In the genomic region with DNA sequence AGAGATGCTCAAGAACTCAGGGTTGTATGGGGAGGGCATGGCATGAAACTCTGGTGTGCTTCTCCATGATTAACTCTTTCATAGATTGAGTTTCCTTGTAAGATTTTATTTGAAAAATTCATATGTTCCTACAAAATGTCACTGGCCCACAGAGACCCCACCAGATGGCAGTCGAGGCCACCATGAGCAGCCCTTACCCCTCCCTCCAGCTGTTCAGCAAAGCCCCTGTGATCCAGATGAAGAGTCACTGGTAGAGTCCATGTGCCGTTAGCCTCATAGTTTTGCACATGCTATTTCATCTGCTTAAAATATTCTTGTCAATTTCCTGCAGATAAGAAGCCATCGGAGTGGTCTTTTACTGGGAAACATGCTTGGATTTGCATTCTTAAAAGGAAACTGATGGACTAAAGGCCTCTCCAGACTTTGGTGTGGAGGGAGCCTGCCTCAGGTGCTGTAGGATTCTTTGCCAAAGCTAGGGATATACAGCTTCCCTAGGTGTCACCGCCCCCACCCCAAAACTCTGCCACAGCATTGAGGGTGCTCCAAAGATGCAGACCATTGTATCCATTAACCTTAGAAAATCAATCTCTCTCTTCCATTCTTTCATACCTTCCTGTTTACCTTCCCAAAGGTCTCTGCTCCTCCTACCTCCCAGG, we compare ENCODE assay signal across 8 cellular contexts. TPM values are rescaled to one million over a fixed set of nuclear protein-coding genes. Genes with fewer than 3 reads are reported as not detected.
DNase-seq lines count a peak whose midpoint lies in the region; TF ChIP-seq lines count a peak whose summit lies in the region.

No MANE protein-coding gene starts in this region.

- no peaks in the 10 kb centered on the region for H3K9me3 ChIP-seq in osteoblast (ENCODE audit: low read depth, low read length)

- in situ Hi-C loops in brain microvascular endothelial cell (cut with HindIII; ENCODE audit: low pct_ligation_motif_present, low sequenced_read_pairs): no loop called here

- no peak overlapping the region for H2AFZ ChIP-seq in osteoblast (ENCODE audit: low read length)

- H3K27me3 ChIP-seq in brain microvascular endothelial cell (replicated peaks) (no peaks in the 10 kb centered on the region), osteoblast (ENCODE audit: insufficient read depth, low read length) (peaks cover 8% of the 10 kb centered on the region)

- H3K4me2 ChIP-seq in osteoblast (ENCODE audit: insufficient read depth, low read length): no peak overlapping the region

- H3K27ac ChIP-seq in brain microvascular endothelial cell: no peak overlapping the region
- H3K27ac ChIP-seq in osteoblast (ENCODE audit: low read depth, low read length): no peak overlapping the region

- H3K4me3 ChIP-seq in brain microvascular endothelial cell (ENCODE audit: low read depth, low read length): no peak overlapping the region
- no peak overlapping the region for H3K4me3 ChIP-seq in osteoblast (ENCODE audit: insufficient read depth, low read length)

- no peaks in the 10 kb centered on the region for H3K4me1 ChIP-seq in osteoblast (ENCODE audit: insufficient read depth, low read length)

- no peaks in the 10 kb centered on the region for H3K36me3 ChIP-seq in brain microvascular endothelial cell (replicated peaks)
- H3K36me3 ChIP-seq in osteoblast (ENCODE audit: insufficient read depth, low read length): no peaks in the 10 kb centered on the region

- no peaks in the 10 kb centered on the region for H3K79me2 ChIP-seq in osteoblast (ENCODE audit: insufficient read depth, low read length)

- DNase-seq in NCI-H524 (lab: John Stamatoyannopoulos, UW): peak; percentile 32 to 60
- no peak for DNase-seq in NCI-H524 treated with DMSO at 0.1 percent for 48 hours (lab: John Stamatoyannopoulos, UW)
- DNase-seq in M059J (ENCODE audit: low read depth): peak; percentile 13
- peak; percentile 21 for DNase-seq in brain microvascular endothelial cell
- DNase-seq in osteoblast (ENCODE audit: insufficient read length, low spot score, missing footprints): no peak
- no peak for DNase-seq in SHP77 treated with DMSO at 0.1 percent for 48 hours (lab: John Stamatoyannopoulos, UW)
- DNase-seq in T-helper 2 cell: no peak
- no peak for DNase-seq in NCI-H774 (lab: John Stamatoyannopoulos, UW)

- TF ChIP-seq CTCF in brain microvascular endothelial cell (IDR thresholded peaks at IDR 0.05; ENCODE audit: low read depth, low read length, missing control alignments): peak; percentile 74
- peak; percentile 43 for TF ChIP-seq CTCF in osteoblast (IDR thresholded peaks at IDR 0.05; ENCODE audit: extremely low read depth, low read depth, low read length)

- no peaks in the 10 kb centered on the region for H4K20me1 ChIP-seq in osteoblast (ENCODE audit: insufficient read depth, low read length)

RNA-seq across cellular contexts. Expression of a gene that starts 18.8 kb away (rescaled TPM):
- total RNA-seq in M059J (2014; rRNA removed; shearing (Covaris generic)): 2.4 TPM in 1 of 2 replicates, not detected in the other
- 0.29 and 1.1 TPM in 2 replicates for total RNA-seq in osteoblast

Comparison
In these comparisons a context has a peak if more than half of its experiments do, and no peak if none do; other contexts are left out.
1. DNase-seq: peak in NCI-H524 (2 of 2), M059J (single experiment) and brain microvascular endothelial cell (single experiment); none in NCI-H524 treated with DMSO at 0.1 percent for 48 hours (single experiment), osteoblast (single experiment), SHP77 treated with DMSO at 0.1 percent for 48 hours (single experiment), T-helper 2 cell (0 of 5) and NCI-H774 (single experiment).